ENCODE assay signal across 8 cellular contexts in genomic region chr17:49570540-49571242, GRCh38. TPM values are rescaled to one million over a fixed set of nuclear protein-coding genes. Genes with fewer than 3 reads are reported as not detected.
DNase-seq lines count a peak whose midpoint lies in the region; ATAC-seq and TF ChIP-seq lines count a peak whose summit lies in the region.

No MANE protein-coding gene starts in this region.

- no peaks in the 10 kb centered on the region for H4K20me1 ChIP-seq in GM23338 (replicated peaks; ENCODE audit: insufficient read depth)

- H3K27me3 ChIP-seq in GM23338 (ENCODE audit: insufficient read depth) (peaks cover 21% of the 10 kb centered on the region), muscle layer of colon (ENCODE audit: control insufficient read depth in 1 of 2, insufficient read depth in 2 of 2, low read length in 2 of 2) (no peaks in the 10 kb centered on the region)

- H3K27ac ChIP-seq in 22Rv1: peak overlapping the region; percentile 75; the same call in 1 of the 2 replicates
- no peak overlapping the region for H3K27ac ChIP-seq in GM23338 (ENCODE audit: low read depth)
- H3K27ac ChIP-seq in muscle layer of colon (ENCODE audit: low read depth, low read length): peak overlapping the region; percentile 41

- no peaks in the 10 kb centered on the region for H3K36me3 Mint-ChIP-seq in GM23338 (ENCODE audit: low read depth)
- H3K36me3 Mint-ChIP-seq in activated naive CD8-positive, alpha-beta T cell: no peaks in the 10 kb centered on the region

- H3K9me3 Mint-ChIP-seq in GM23338: no peaks in the 10 kb centered on the region
- H3K9me3 Mint-ChIP-seq in activated naive CD8-positive, alpha-beta T cell (ENCODE audit: low read depth): no peaks in the 10 kb centered on the region

- peaks cover 29% of the 10 kb centered on the region for H3K4me1 Mint-ChIP-seq in GM23338
- H3K4me1 Mint-ChIP-seq in activated naive CD8-positive, alpha-beta T cell (ENCODE audit: low read depth): peaks cover 17% of the 10 kb centered on the region

- H3K27ac Mint-ChIP-seq in GM23338: no peak overlapping the region
- H3K27ac Mint-ChIP-seq in activated naive CD8-positive, alpha-beta T cell: no peak overlapping the region

- H3K79me2 ChIP-seq in GM23338 (replicated peaks; ENCODE audit: insufficient read depth): no peaks in the 10 kb centered on the region

- peaks cover 11% of the 10 kb centered on the region for H3F3A ChIP-seq in GM23338 (replicated peaks; ENCODE audit: low read depth)

- no peaks in the 10 kb centered on the region for H3K36me3 ChIP-seq in GM23338 (ENCODE audit: insufficient read depth)
- H3K36me3 ChIP-seq in muscle layer of colon (ENCODE audit: insufficient read depth, low read length): no peaks in the 10 kb centered on the region

- H3K4me1 ChIP-seq in GM23338 (ENCODE audit: insufficient read depth) (peaks cover 19% of the 10 kb centered on the region), muscle layer of colon (ENCODE audit: insufficient read depth, low read length) (peaks cover 34% of the 10 kb centered on the region)

- peak overlapping the region; percentile 44; the same call in 2 of the 3 replicates for H3K4me3 Mint-ChIP-seq in GM23338
- H3K4me3 Mint-ChIP-seq in activated naive CD8-positive, alpha-beta T cell: peak overlapping the region; percentile 92

- peak overlapping the region; percentile 94 for H2AFZ ChIP-seq in GM23338

- no peak overlapping the region for H3K9ac ChIP-seq in muscle layer of colon (ENCODE audit: low read length)

- TF ChIP-seq CTCF in 22Rv1 (IDR thresholded peaks at IDR 0.05): no peak
- TF ChIP-seq CTCF in GM23338 (conservative IDR thresholded peaks at IDR 0.05; ENCODE audit: low read depth in 2 of 2): no peak

- no peaks in the 10 kb centered on the region for H3K9me3 ChIP-seq in muscle layer of colon (ENCODE audit: low read length)

- no peaks in the 10 kb centered on the region for H3K9me2 ChIP-seq in GM23338 (ENCODE audit: insufficient read depth)

- H3K4me3 ChIP-seq in GM23338 (peak overlapping the region; percentile 88), muscle layer of colon (ENCODE audit: low read depth in 1 of 2, low read length in 2 of 2) (no peak overlapping the region)

- peak overlapping the region; percentile 76 for H3K4me2 ChIP-seq in GM23338

- ATAC-seq in GM23338: peak; percentile 3
- ATAC-seq in GM21717 (IDR thresholded peaks at IDR 0.05; ENCODE audit: unreplicated experiment): no peak
- no peak for ATAC-seq in HG03108 (IDR thresholded peaks at IDR 0.05; ENCODE audit: unreplicated experiment)

- no peak for DNase-seq in GM23338 (ENCODE audit: low spot score)
- DNase-seq in NCI-H2171 treated with DMSO at 0.1 percent for 48 hours (lab: John Stamatoyannopoulos, UW): no peak
- no peak for DNase-seq in NCI-H345 treated with DMSO at 0.1 percent for 48 hours (lab: John Stamatoyannopoulos, UW; ENCODE audit: unreplicated experiment)

- H3K27me3 Mint-ChIP-seq in GM23338 (ENCODE audit: insufficient read depth, low read depth, poor library complexity): peaks cover 22% of the 10 kb centered on the region
- peaks cover 10% of the 10 kb centered on the region for H3K27me3 Mint-ChIP-seq in activated naive CD8-positive, alpha-beta T cell

TF ChIP-seq in GM23338, 12 proteins besides CTCF, POLR2A, EP300 and RAD21:
- no peak for TF ChIP-seq EZH2 (IDR thresholded peaks at IDR 0.05; ENCODE audit: low read depth, unreplicated experiment)
- no peak for TF ChIP-seq POLR2AphosphoS5 (IDR thresholded peaks at IDR 0.05; ENCODE audit: low read depth)

RNA-seq across cellular contexts. Expression of gene NXPH3, which starts 5.0 kb away (rescaled TPM):
- 2.7 and 4.7 TPM in 2 replicates for total RNA-seq in GM23338 (2014; rRNA removed; shearing (Covaris generic))
- polyA plus RNA-seq in GM23338 (2016; fragmentation: Nextera tagmentation; extraction: Ambion mirVana): 0.23 and 0.30 TPM in 2 replicates
